ENCODE assay signal across 17 cellular contexts in genomic region chr16:27436065-27436464, GRCh38. TPM values are rescaled to one million over a fixed set of nuclear protein-coding genes. Genes with fewer than 3 reads are reported as not detected.
DNase-seq lines count a peak whose midpoint lies in the region; ATAC-seq and TF ChIP-seq lines count a peak whose summit lies in the region.
"Had no signal": no experiment of that assay in that cellular context is flagged by ENCODE, and none has a peak within 500 bp of the region (broad histone marks: within the 10 kb centered on the region; RNA-seq: fewer than 3 reads in every experiment).

No MANE protein-coding gene starts in this region.

- H3K4me3 Mint-ChIP-seq in activated naive CD4-positive, alpha-beta T cell treated with anti-CD3 and anti-CD28 coated beads, Interleukin-2, amount 10 ng/mL, durations not matched to agents 7 days and 5 days: no peak overlapping the region
- no peak overlapping the region for H3K4me3 Mint-ChIP-seq in activated T-cell treated with anti-CD3 and anti-CD28 coated beads, Interleukin-2, amount 50 U/mL, for 24 hours
- no peak overlapping the region for H3K4me3 Mint-ChIP-seq in immature natural killer cell
- H3K4me3 Mint-ChIP-seq: brain, neural crest cell had no signal

- no peaks in the 10 kb centered on the region for H3K9me3 ChIP-seq in upper lobe of right lung
- no peaks in the 10 kb centered on the region for H3K9me3 ChIP-seq in effector memory CD4-positive, alpha-beta T cell (ENCODE audit: control insufficient read depth, low read length)
- H3K9me3 ChIP-seq: lower lobe of right lung, SK-N-SH, transverse colon had no signal

- no peaks in the 10 kb centered on the region for H3K4me1 ChIP-seq in upper lobe of right lung
- no peaks in the 10 kb centered on the region for H3K4me1 ChIP-seq in effector memory CD4-positive, alpha-beta T cell (ENCODE audit: control insufficient read depth, insufficient read depth, low read length, poor library complexity, severe bottlenecking)
- H3K4me1 ChIP-seq: lower lobe of right lung, transverse colon had no signal

- DNase-seq in activated naive CD4-positive, alpha-beta T cell treated with anti-CD3 and anti-CD28 coated beads, Interleukin-2, amount 10 ng/mL, durations not matched to agents 7 days and 5 days: no peak
- no peak for DNase-seq in activated naive CD4-positive, alpha-beta T cell treated with Interleukin-2 at 50 U/mL for 16 hours
- DNase-seq in activated T-cell treated with anti-CD3 and anti-CD28 coated beads, Interleukin-2, amount 50 U/mL, for 24 hours: peak; percentile 19
- DNase-seq in immature natural killer cell (no peak), upper lobe of right lung (peak; percentile 25), NOMO-1 treated with DMSO at 0.1 percent for 48 hours (lab: John Stamatoyannopoulos, UW; ENCODE audit: unreplicated experiment) (no peak)
- DNase-seq in effector memory CD4-positive, alpha-beta T cell: no peak
- DNase-seq: lower lobe of right lung, NCI-H187, NCI-H510A treated with DMSO at 0.1 percent for 48 hours, PC-3, SK-N-SH, transverse colon had no signal

- intact Hi-C loops in upper lobe of right lung (cut with DNase I): no loop called here

- CTCF ChIA-PET in activated naive CD4-positive, alpha-beta T cell treated with anti-CD3 and anti-CD28 coated beads, Interleukin-2, amount 10 ng/mL, durations not matched to agents 7 days and 5 days (lab: Charles Lee): no interaction called here

- H3K27ac ChIP-seq in upper lobe of right lung: no peak overlapping the region
- no peak overlapping the region for H3K27ac ChIP-seq in effector memory CD4-positive, alpha-beta T cell (ENCODE audit: insufficient read depth, low read length, poor library complexity, severe bottlenecking)
- H3K27ac ChIP-seq: lower lobe of right lung, transverse colon had no signal

- no peaks in the 10 kb centered on the region for H3K36me3 ChIP-seq in upper lobe of right lung
- peaks cover 78% of the 10 kb centered on the region for H3K36me3 ChIP-seq in effector memory CD4-positive, alpha-beta T cell (ENCODE audit: control insufficient read depth, insufficient read depth, low read length)
- H3K36me3 ChIP-seq: transverse colon had no signal

- H3K4me1 Mint-ChIP-seq in activated naive CD4-positive, alpha-beta T cell treated with anti-CD3 and anti-CD28 coated beads, Interleukin-2, amount 10 ng/mL, durations not matched to agents 7 days and 5 days: peaks cover 15% of the 10 kb centered on the region
- peaks cover 25% of the 10 kb centered on the region for H3K4me1 Mint-ChIP-seq in activated T-cell treated with anti-CD3 and anti-CD28 coated beads, Interleukin-2, amount 50 U/mL, for 24 hours (ENCODE audit: low read depth)
- peaks cover 37 to 40% of the 10 kb centered on the region in 2 donors for H3K4me1 Mint-ChIP-seq in immature natural killer cell
- H3K4me1 Mint-ChIP-seq: brain had no signal

- H3K27me3 ChIP-seq in upper lobe of right lung: no peaks in the 10 kb centered on the region
- no peaks in the 10 kb centered on the region for H3K27me3 ChIP-seq in effector memory CD4-positive, alpha-beta T cell (replicated peaks; ENCODE audit: control insufficient read depth, insufficient read depth, low read length, poor library complexity, severe bottlenecking)
- H3K27me3 ChIP-seq: transverse colon had no signal

- H3K36me3 Mint-ChIP-seq in activated naive CD4-positive, alpha-beta T cell treated with anti-CD3 and anti-CD28 coated beads, Interleukin-2, amount 10 ng/mL, durations not matched to agents 7 days and 5 days: peaks cover 69% of the 10 kb centered on the region
- peaks cover 97% of the 10 kb centered on the region for H3K36me3 Mint-ChIP-seq in activated T-cell treated with anti-CD3 and anti-CD28 coated beads, Interleukin-2, amount 50 U/mL, for 24 hours (ENCODE audit: low read depth)
- peaks cover 9 to 46% (median 30%) of the 10 kb centered on the region in 3 donors for H3K36me3 Mint-ChIP-seq in immature natural killer cell
- H3K36me3 Mint-ChIP-seq: brain had no signal

- H3K27ac Mint-ChIP-seq in activated naive CD4-positive, alpha-beta T cell treated with anti-CD3 and anti-CD28 coated beads, Interleukin-2, amount 10 ng/mL, durations not matched to agents 7 days and 5 days: peak overlapping the region; percentile 29
- H3K27ac Mint-ChIP-seq in activated T-cell treated with anti-CD3 and anti-CD28 coated beads, Interleukin-2, amount 50 U/mL, for 24 hours: peak overlapping the region; percentile 83
- H3K27ac Mint-ChIP-seq in immature natural killer cell: peak overlapping the region; percentile 55 to 88 (median 71)

- no peaks in the 10 kb centered on the region for H3K27me3 Mint-ChIP-seq in activated naive CD4-positive, alpha-beta T cell treated with anti-CD3 and anti-CD28 coated beads, Interleukin-2, amount 10 ng/mL, durations not matched to agents 7 days and 5 days
- H3K27me3 Mint-ChIP-seq in activated T-cell treated with anti-CD3 and anti-CD28 coated beads, Interleukin-2, amount 50 U/mL, for 24 hours: no peaks in the 10 kb centered on the region
- H3K27me3 Mint-ChIP-seq in immature natural killer cell (ENCODE audit: low read depth in 3 of 3): peaks cover 0 to 5% (median 2%) of the 10 kb centered on the region in 3 donors

- H3K9me3 Mint-ChIP-seq in activated naive CD4-positive, alpha-beta T cell treated with anti-CD3 and anti-CD28 coated beads, Interleukin-2, amount 10 ng/mL, durations not matched to agents 7 days and 5 days: no peaks in the 10 kb centered on the region
- H3K9me3 Mint-ChIP-seq in activated T-cell treated with anti-CD3 and anti-CD28 coated beads, Interleukin-2, amount 50 U/mL, for 24 hours: no peaks in the 10 kb centered on the region
- no peaks in the 10 kb centered on the region for H3K9me3 Mint-ChIP-seq in immature natural killer cell
- H3K9me3 Mint-ChIP-seq: brain, neural crest cell had no signal

- no peak for ATAC-seq in upper lobe of right lung
- ATAC-seq in GM18511 (IDR thresholded peaks at IDR 0.05; ENCODE audit: unreplicated experiment): no peak
- ATAC-seq: lower lobe of right lung, PC-3, right cardiac atrium had no signal

- H3K4me3 ChIP-seq in upper lobe of right lung: no peak overlapping the region
- no peak overlapping the region for H3K4me3 ChIP-seq in effector memory CD4-positive, alpha-beta T cell (ENCODE audit: insufficient read depth, low read depth, low read length, poor library complexity, severe bottlenecking)
- H3K4me3 ChIP-seq: lower lobe of right lung, transverse colon had no signal

- TF ChIP-seq CTCF in upper lobe of right lung (IDR thresholded peaks at IDR 0.05): no peak

RNA-seq across cellular contexts. Expression of gene IL21R, which starts 34.1 kb away (rescaled TPM):
- polyA plus RNA-seq in immature natural killer cell: 10 to 100 TPM; 27.5 to 59.7 (median 49.6) TPM
- total RNA-seq in upper lobe of right lung: 3.9 TPM

Comparison
In these comparisons a context has a peak if more than half of its experiments do, and no peak if none do; other contexts are left out.
1. DNase-seq: peak in activated T-cell treated with anti-CD3 and anti-CD28 coated beads, Interleukin-2, amount 50 U/mL, for 24 hours (single experiment) and upper lobe of right lung (single experiment); none in activated naive CD4-positive, alpha-beta T cell treated with anti-CD3 and anti-CD28 coated beads, Interleukin-2, amount 10 ng/mL, durations not matched to agents 7 days and 5 days (single experiment), activated naive CD4-positive, alpha-beta T cell treated with Interleukin-2 at 50 U/mL for 16 hours (single experiment), immature natural killer cell (0 of 3), effector memory CD4-positive, alpha-beta T cell (0 of 3) and NOMO-1 treated with DMSO at 0.1 percent for 48 hours (single experiment).
2. H3K27ac Mint-ChIP-seq: peak in every context shown above with its lines; median percentile 83 in activated T-cell treated with anti-CD3 and anti-CD28 coated beads, Interleukin-2, amount 50 U/mL, for 24 hours; 71 in immature natural killer cell; 29 in activated naive CD4-positive, alpha-beta T cell treated with anti-CD3 and anti-CD28 coated beads, Interleukin-2, amount 10 ng/mL, durations not matched to agents 7 days and 5 days.